8 cellular contexts compared by ENCODE assay signal in the genomic region with DNA sequence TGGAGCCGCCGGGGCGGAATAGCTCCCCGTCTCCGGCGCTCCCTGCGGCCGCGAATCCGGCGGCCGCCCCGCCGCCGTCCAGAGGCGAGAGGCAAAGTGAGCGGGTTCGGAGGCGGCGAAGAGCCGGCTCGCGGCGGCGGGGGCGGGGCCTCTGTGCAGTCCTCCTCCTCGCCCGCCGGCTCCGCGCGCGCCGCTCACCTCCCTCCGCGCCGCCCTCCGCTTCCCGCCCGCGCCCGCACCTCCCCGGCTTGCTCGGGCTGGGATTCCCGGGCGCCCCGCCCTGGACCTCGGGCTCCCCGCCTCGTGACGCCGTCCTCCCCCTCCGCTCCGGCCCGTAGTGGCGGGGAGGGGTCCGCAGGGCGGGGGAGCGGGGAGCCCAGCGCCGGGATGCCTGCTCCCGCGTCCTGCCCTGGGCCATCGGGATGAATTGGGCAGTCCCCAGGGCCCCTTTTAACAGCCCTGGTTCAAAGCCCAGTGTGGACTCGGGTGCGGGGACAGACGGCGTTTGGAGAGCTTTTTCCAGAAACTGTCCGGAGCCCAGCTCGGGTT. TPM values are rescaled to one million over a fixed set of nuclear protein-coding genes. Genes with fewer than 3 reads are reported as not detected.
DNase-seq lines count a peak whose midpoint lies in the region; ATAC-seq, FAIRE-seq and TF ChIP-seq lines count a peak whose summit lies in the region.

A gene with protein sequence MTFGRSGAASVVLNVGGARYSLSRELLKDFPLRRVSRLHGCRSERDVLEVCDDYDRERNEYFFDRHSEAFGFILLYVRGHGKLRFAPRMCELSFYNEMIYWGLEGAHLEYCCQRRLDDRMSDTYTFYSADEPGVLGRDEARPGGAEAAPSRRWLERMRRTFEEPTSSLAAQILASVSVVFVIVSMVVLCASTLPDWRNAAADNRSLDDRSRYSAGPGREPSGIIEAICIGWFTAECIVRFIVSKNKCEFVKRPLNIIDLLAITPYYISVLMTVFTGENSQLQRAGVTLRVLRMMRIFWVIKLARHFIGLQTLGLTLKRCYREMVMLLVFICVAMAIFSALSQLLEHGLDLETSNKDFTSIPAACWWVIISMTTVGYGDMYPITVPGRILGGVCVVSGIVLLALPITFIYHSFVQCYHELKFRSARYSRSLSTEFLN (minus strand): TSS at position 98 of the 549 bp plus-strand sequence. CDS start 481 bp downstream, outside the sequence.

- ATAC-seq in HG03025 (IDR thresholded peaks at IDR 0.05; ENCODE audit: low FRiP score, unreplicated experiment): peak; percentile 42
- ATAC-seq in HG02840 (IDR thresholded peaks at IDR 0.05; ENCODE audit: low FRiP score, unreplicated experiment): no peak

- no peak for FAIRE-seq in GM12892 (lab: Jason Lieb, UNC)

- H3K9me3 ChIP-seq in mononuclear cell (ENCODE audit: low read depth, low read length): no peaks in the 10 kb centered on the region

- H3K27me3 Mint-ChIP-seq in activated CD4-positive, alpha-beta memory T cell treated with anti-CD3 and anti-CD28 coated beads for 36 hours: peaks cover 22% of the 10 kb centered on the region

- no peaks in the 10 kb centered on the region for H3K36me3 Mint-ChIP-seq in activated CD4-positive, alpha-beta memory T cell treated with anti-CD3 and anti-CD28 coated beads for 36 hours

- H3K4me3 ChIP-seq in mononuclear cell (ENCODE audit: low read length): peak within 1 kb of the TSS; percentile 38

- H3K4me1 ChIP-seq in mononuclear cell (ENCODE audit: insufficient read depth, low read length): peaks cover 23% of the 10 kb centered on the region

- no peaks in the 10 kb centered on the region for H3K9me3 Mint-ChIP-seq in activated CD4-positive, alpha-beta memory T cell treated with anti-CD3 and anti-CD28 coated beads for 36 hours

- H3K4me3 Mint-ChIP-seq in activated CD4-positive, alpha-beta memory T cell treated with anti-CD3 and anti-CD28 coated beads for 36 hours: peak within 1 kb of the TSS; percentile 72

- CTCF ChIA-PET in activated CD4-positive, alpha-beta memory T cell treated with anti-CD3 and anti-CD28 coated beads for 36 hours (lab: Charles Lee): interaction anchor here (0.6 to 1.7 kb wide), 3 partner anchors 20 to 318 kb away, joined by 3 to 11 read pairs (median 5); no protein-coding TSS in a partner anchor

- no peak within 1 kb of the TSS for H3K27ac Mint-ChIP-seq in activated CD4-positive, alpha-beta memory T cell treated with anti-CD3 and anti-CD28 coated beads for 36 hours

- DNase-seq in GM12892 (ENCODE audit: insufficient read length) (peak; percentile 63), NCI-H345 (lab: John Stamatoyannopoulos, UW) (peak; percentile 82)
- DNase-seq in activated CD4-positive, alpha-beta memory T cell treated with anti-CD3 and anti-CD28 coated beads for 36 hours: peak; percentile 69
- DNase-seq in effector CD4-positive, alpha-beta T cell: peak; percentile 48
- peak; percentile 37 to 72 for DNase-seq in stimulated activated CD8-positive, alpha-beta memory T cell treated with anti-CD3 and anti-CD28 coated beads, Interleukin-7, amount 100 ng/mL, for 4 hours (ENCODE audit: low read depth in 2 of 2)

- peaks cover 68% of the 10 kb centered on the region for H3K27me3 ChIP-seq in mononuclear cell (ENCODE audit: insufficient read depth, low read length)

- no peak for TF ChIP-seq POLR2A in GM12892 (IDR thresholded peaks at IDR 0.05; ENCODE audit: low read depth, low read length)

- POLR2A ChIA-PET in activated CD4-positive, alpha-beta memory T cell treated with anti-CD3 and anti-CD28 coated beads for 36 hours (lab: Charles Lee): no interaction called here

- H3K4me1 Mint-ChIP-seq in activated CD4-positive, alpha-beta memory T cell treated with anti-CD3 and anti-CD28 coated beads for 36 hours (ENCODE audit: low read depth): peaks cover 7% of the 10 kb centered on the region

- intact Hi-C loops in activated CD4-positive, alpha-beta memory T cell treated with anti-CD3 and anti-CD28 coated beads for 36 hours (cut with micrococcal nuclease): loop anchor here (2.0 to 10.0 kb wide), 3 partner anchors 133 to 389 kb away; partner anchors contain the start of genes COX7A2L and HAAO

RNA-seq across cellular contexts. Expression of the gene that starts here (rescaled TPM):
- 0.06 TPM for polyA plus RNA-seq in GM12892 (2012; ENCODE audit: missing spikeins)
- total RNA-seq in activated CD4-positive, alpha-beta memory T cell treated with anti-CD3 and anti-CD28 coated beads for 36 hours: not detected
- 0.31 TPM for total RNA-seq in mononuclear cell

Comparison
In these comparisons a context has a peak if more than half of its experiments do, and no peak if none do; other contexts are left out.
1. Peak in DNase-seq in activated CD4-positive, alpha-beta memory T cell treated with anti-CD3 and anti-CD28 coated beads for 36 hours; RNA of the gene not detected or under 1 TPM.